ENCODE assay signal across 8 cellular contexts in genomic region chr10:75191821-75192568, GRCh38. TPM values are rescaled to one million over a fixed set of nuclear protein-coding genes. Genes with fewer than 3 reads are reported as not detected.
DNase-seq lines count a peak whose midpoint lies in the region; ATAC-seq, FAIRE-seq and TF ChIP-seq lines count a peak whose summit lies in the region.

No MANE protein-coding gene starts in this region.

- DNase-seq in AG08395 (ENCODE audit: low spot score) = peak; percentile 83
- peak; percentile 49 for DNase-seq in NCI-H2196 treated with DMSO at 0.1 percent for 48 hours (lab: John Stamatoyannopoulos, UW; ENCODE audit: unreplicated experiment)
- DNase-seq in endothelial cell of umbilical vein (ENCODE audit: low read depth, low spot score) = peak; percentile 64
- peak; percentile 61 to 65 (median 62) for DNase-seq in mucosa of descending colon
- DNase-seq in stimulated activated naive CD8-positive, alpha-beta T cell treated with anti-CD3 and anti-CD28 coated beads, Interleukin-15, Interleukin-2, amounts not matched to agents 100 U/mL and 50 U/mL, for 24 hours = no peak
- no peak for DNase-seq in activated T-cell treated with anti-CD3 and anti-CD28 coated beads, Interleukin-2, amount 50 U/mL, for 1 hour
- DNase-seq in cerebellar nuclear complex (lab: John Stamatoyannopoulos, UW) = no peak

- H3K9me3 ChIP-seq in endothelial cell of umbilical vein (replicated peaks; ENCODE audit: control insufficient read depth, insufficient read depth, low read length) (no peaks in the 10 kb centered on the region), mucosa of descending colon (no peaks in the 10 kb centered on the region)

- no peak for TF ChIP-seq POLR2A in endothelial cell of umbilical vein (IDR thresholded peaks at IDR 0.05; ENCODE audit: low read depth, low read length)

- peak; percentile 83 for FAIRE-seq in endothelial cell of umbilical vein (lab: Jason Lieb, UNC)

- dilution Hi-C loops in endothelial cell of umbilical vein (cut with MboI; ENCODE audit: extremely low pct_ligation_motif_present, low sequenced_read_pairs) = no loop called here

- peak; percentile 84 for ATAC-seq in mucosa of descending colon
- ATAC-seq in stimulated activated naive CD8-positive, alpha-beta T cell treated with anti-CD3 and anti-CD28 coated beads, Interleukin-15, Interleukin-2, amounts not matched to agents 100 U/mL and 50 U/mL, for 24 hours = no peak
- no peak for ATAC-seq in GM19035 (IDR thresholded peaks at IDR 0.05; ENCODE audit: unreplicated experiment)

- intact Hi-C loops in endothelial cell of umbilical vein (cut with micrococcal nuclease) = no loop called here
- intact Hi-C loops in mucosa of descending colon (cut with DNase I, micrococcal nuclease) = no loop called here

- no peaks in the 10 kb centered on the region for H3K79me2 ChIP-seq in endothelial cell of umbilical vein (ENCODE audit: control insufficient read depth, insufficient read depth, low read length)

- no peaks in the 10 kb centered on the region for H4K20me1 ChIP-seq in endothelial cell of umbilical vein (replicated peaks; ENCODE audit: control insufficient read depth, extremely low read depth, insufficient read depth, low read length)

- H3K4me3 ChIP-seq in endothelial cell of umbilical vein (replicated peaks in 1 of 3; ENCODE audit: insufficient read depth in 1 of 3, low read depth in 1 of 3, low read length in 3 of 3) (peak overlapping the region in 1 of 3 experiments; percentile 18), mucosa of descending colon (no peak overlapping the region)

- peak in 1 of 2 donors; percentile 13 for TF ChIP-seq CTCF in endothelial cell of umbilical vein (IDR thresholded peaks at IDR 0.05; ENCODE audit: extremely low read depth in 1 of 2, insufficient read depth in 1 of 2, low read depth in 1 of 2, low read length in 2 of 2)
- TF ChIP-seq CTCF in mucosa of descending colon (IDR thresholded peaks at IDR 0.05) = no peak

- BruUV-seq in endothelial cell of umbilical vein (replicated peaks; lab: Mats Ljungman, UMichigan) = no TSS peak

- no peaks in the 10 kb centered on the region for H3K9me1 ChIP-seq in endothelial cell of umbilical vein (replicated peaks; ENCODE audit: control insufficient read depth, extremely low read depth, insufficient read depth, low read length)

- H3K4me2 ChIP-seq in endothelial cell of umbilical vein (ENCODE audit: insufficient read depth, low read length) = peak overlapping the region; percentile 63

- peak overlapping the region; percentile 44 for H3K9ac ChIP-seq in endothelial cell of umbilical vein (replicated peaks; ENCODE audit: extremely low read depth, insufficient read depth, low read length)

- CTCF ChIA-PET in endothelial cell of umbilical vein (lab: Charles Lee) = interaction anchor here (0.7 to 1.6 kb wide), 4 partner anchors 33 to 45 kb away, joined by 3 to 7 read pairs (median 6); partner anchors contain the start of gene COMTD1

- H3K27ac ChIP-seq in endothelial cell of umbilical vein (ENCODE audit: insufficient read depth, low read depth, low read length) = peak overlapping the region; percentile 69

- H2AFZ ChIP-seq in endothelial cell of umbilical vein (ENCODE audit: low read depth, low read length) = peak overlapping the region; percentile 62

- POLR2A ChIA-PET in endothelial cell of umbilical vein (lab: Charles Lee) = interaction anchor here (0.6 kb wide), 1 partner anchor 20 kb away, joined by 3 read pairs; no protein-coding TSS in a partner anchor

- H3K27me3 ChIP-seq in endothelial cell of umbilical vein (ENCODE audit: control insufficient read depth in 2 of 2, insufficient read depth in 2 of 2, low read length in 2 of 2) = no peaks in the 10 kb centered on the region

- H3K36me3 ChIP-seq in endothelial cell of umbilical vein (ENCODE audit: control insufficient read depth in 2 of 2, extremely low read depth in 1 of 2, insufficient read depth in 2 of 2, low read length in 2 of 2) (peaks cover 0 to 2% of the 10 kb centered on the region in 2 experiments), mucosa of descending colon (ENCODE audit: low read depth) (no peaks in the 10 kb centered on the region)

- H3K4me1 ChIP-seq in endothelial cell of umbilical vein (ENCODE audit: control insufficient read depth, extremely low read depth, insufficient read depth, low read length) = peaks cover 7% of the 10 kb centered on the region
- H3K4me1 ChIP-seq in mucosa of descending colon (ENCODE audit: low read depth) = peaks cover 21% of the 10 kb centered on the region

TF ChIP-seq in endothelial cell of umbilical vein, 7 proteins besides CTCF, POLR2A, EP300 and RAD21:
- TF ChIP-seq EZH2 (IDR thresholded peaks at IDR 0.05; ENCODE audit: borderline replicate concordance, low read depth, low read length, severe bottlenecking) = no peak
- peak; percentile 27 for TF ChIP-seq JUN (IDR thresholded peaks at IDR 0.05; ENCODE audit: borderline replicate concordance, insufficient read depth, insufficient read length, low read depth)
- peak; percentile 62 for TF ChIP-seq FOS (IDR thresholded peaks at IDR 0.05; ENCODE audit: borderline replicate concordance, insufficient read depth, low read length)

RNA-seq across cellular contexts. Expression of gene VDAC2, which starts 18.6 kb away (rescaled TPM):
- total RNA-seq in endothelial cell of umbilical vein (220 and 222 TPM in 2 replicates), mucosa of descending colon (100 to 1,000 TPM; 265 to 296 (median 284) TPM)
- polyA plus RNA-seq in endothelial cell of umbilical vein = 65.5 and 89.3 TPM in 2 replicates
- 131 and 135 TPM in 2 replicates for polyA plus RNA-seq in endothelial cell of umbilical vein (2011; cell fraction: cytosol; rRNA removed)
- polyA plus RNA-seq in endothelial cell of umbilical vein (2011; cell fraction: nucleus; rRNA removed) = 94.4 and 118 TPM in 2 replicates
- 297 and 299 TPM in 2 replicates for polyA plus RNA-seq in endothelial cell of umbilical vein (2012)
- 55.0 and 58.7 TPM in 2 replicates for polyA minus RNA-seq in endothelial cell of umbilical vein
- polyA minus RNA-seq in endothelial cell of umbilical vein (2011; cell fraction: cytosol; rRNA and poly(A)+ RNA removed) = 132 TPM
- polyA minus RNA-seq in endothelial cell of umbilical vein (2011; cell fraction: nucleus; rRNA and poly(A)+ RNA removed) = 31.6 and 39.6 TPM in 2 replicates

RNA-seq across cellular contexts. Expression of gene COMTD1, which starts 43.8 kb away (rescaled TPM):
- 14.0 and 18.6 TPM in 2 replicates for total RNA-seq in endothelial cell of umbilical vein
- polyA plus RNA-seq in endothelial cell of umbilical vein = 18.4 and 26.6 TPM in 2 replicates
- polyA plus RNA-seq in endothelial cell of umbilical vein (2011; cell fraction: cytosol; rRNA removed) = 5.8 and 10.4 TPM in 2 replicates
- 15.1 and 16.8 TPM in 2 replicates for polyA plus RNA-seq in endothelial cell of umbilical vein (2011; cell fraction: nucleus; rRNA removed)
- polyA plus RNA-seq in endothelial cell of umbilical vein (2012) = 10.8 and 17.0 TPM in 2 replicates
- 1.2 and 1.9 TPM in 2 replicates for polyA minus RNA-seq in endothelial cell of umbilical vein
- polyA minus RNA-seq in endothelial cell of umbilical vein (2011; cell fraction: cytosol; rRNA and poly(A)+ RNA removed) = 24.6 TPM
- 2.5 and 3.8 TPM in 2 replicates for polyA minus RNA-seq in endothelial cell of umbilical vein (2011; cell fraction: nucleus; rRNA and poly(A)+ RNA removed)
- total RNA-seq in mucosa of descending colon = 10 to 100 TPM; 42.9 to 76.3 (median 72.3) TPM

Comparison
In these comparisons a context has a peak if more than half of its experiments do, and no peak if none do; other contexts are left out.
1. DNase-seq: peak in AG08395 (single experiment), NCI-H2196 treated with DMSO at 0.1 percent for 48 hours (single experiment), endothelial cell of umbilical vein (single experiment) and mucosa of descending colon (3 of 3); none in stimulated activated naive CD8-positive, alpha-beta T cell treated with anti-CD3 and anti-CD28 coated beads, Interleukin-15, Interleukin-2, amounts not matched to agents 100 U/mL and 50 U/mL, for 24 hours (single experiment), activated T-cell treated with anti-CD3 and anti-CD28 coated beads, Interleukin-2, amount 50 U/mL, for 1 hour (single experiment) and cerebellar nuclear complex (0 of 2).